8 cellular contexts compared by ENCODE assay signal in genomic region chr3:143171141-143171651, GRCh38. TPM values are rescaled to one million over a fixed set of nuclear protein-coding genes. Genes with fewer than 3 reads are reported as not detected.
DNase-seq lines count a peak whose midpoint lies in the region; ATAC-seq, FAIRE-seq and TF ChIP-seq lines count a peak whose summit lies in the region.

No MANE protein-coding gene starts in this region.

- in situ Hi-C loops in K562 (cut with MboI): no loop called here

- peaks cover 15 to 50% of the 10 kb centered on the region in 2 experiments; a peak in 4 of 5 replicates for H3K4me1 ChIP-seq in K562 (replicated peaks in 1 of 2; ENCODE audit: control insufficient read depth in 2 of 2, insufficient read depth in 2 of 2, low read length in 2 of 2)
- H3K4me1 ChIP-seq in smooth muscle cell (ENCODE audit: low read depth): no peaks in the 10 kb centered on the region

- no TSS peak for BruUV-seq in K562 (replicated peaks; lab: Mats Ljungman, UMichigan)

- no peak overlapping the region for H3K4me2 ChIP-seq in K562 (ENCODE audit: insufficient read depth, low read length)
- H3K4me2 ChIP-seq in smooth muscle cell: peak overlapping the region; percentile 79

- peaks cover 4% of the 10 kb centered on the region for H3K9me3 ChIP-seq in K562 (replicated peaks; ENCODE audit: control insufficient read depth, insufficient read depth, low read depth, low read length)
- H3K9me3 ChIP-seq in smooth muscle cell (replicated peaks; ENCODE audit: low read depth): no peaks in the 10 kb centered on the region

- H3K9ac ChIP-seq in K562 (ENCODE audit: insufficient read depth in 1 of 2, low read depth in 2 of 2, low read length in 2 of 2): no peak overlapping the region
- no peak overlapping the region for H3K9ac ChIP-seq in smooth muscle cell (ENCODE audit: low read depth)

- H3K36me3 ChIP-seq in K562 (ENCODE audit: control insufficient read depth, insufficient read depth, low read length) (no peaks in the 10 kb centered on the region; the same call in 2 of the 3 replicates), smooth muscle cell (ENCODE audit: low read depth) (no peaks in the 10 kb centered on the region)

- CTCF ChIA-PET in K562 (lab: Yijun Ruan, JAX; ENCODE audit: low intra/inter-chr PET ratio): no interaction called here

- ATAC-seq in GM19397 (IDR thresholded peaks at IDR 0.05; ENCODE audit: unreplicated experiment) (peak; percentile 67), K562 (no peak), GM21381 (IDR thresholded peaks at IDR 0.05; ENCODE audit: unreplicated experiment) (no peak)

- TF ChIP-seq POLR2A in K562 (conservative IDR thresholded peaks at IDR 0.05): no peak

- H2AFZ ChIP-seq in K562 (ENCODE audit: low read depth, low read length) (peak overlapping the region; percentile 80), smooth muscle cell (ENCODE audit: low read depth) (no peak overlapping the region)

- H3F3A ChIP-seq in smooth muscle cell (ENCODE audit: low read depth): peaks cover 25% of the 10 kb centered on the region

- 17% methylated on average over 3 of the region's 3 CpGs for WGBS in K562 (ENCODE audit: insufficient coverage, low coverage, missing lambda C conversion rate)
- WGBS in smooth muscle cell (ENCODE audit: low lambda C conversion rate): 29% methylated on average over 3 of the region's 3 CpGs

- H3K27me3 ChIP-seq in K562 (ENCODE audit: control insufficient read depth in 2 of 2, insufficient read depth in 2 of 2, low read length in 2 of 2) (no peaks in the 10 kb centered on the region), smooth muscle cell (ENCODE audit: low read depth) (no peaks in the 10 kb centered on the region)

- POLR2A ChIA-PET in K562 (lab: Yijun Ruan, JAX): no interaction called here

- no peak for TF ChIP-seq RAD21 in K562 (CRISPR knock-in tag; conservative IDR thresholded peaks at IDR 0.05 in 1 of 2, IDR thresholded peaks at IDR 0.05 in 1 of 2)

- DNase-seq in CD1c-positive myeloid dendritic cell (ENCODE audit: extremely low spot score) (peak; percentile 19), HT1080 (ENCODE audit: low read depth) (peak; percentile 78), K562 (ENCODE audit: extremely low read depth in 1 of 4, low spot score in 3 of 4) (no peak), smooth muscle cell (lab: John Stamatoyannopoulos, UW; ENCODE audit: unreplicated experiment) (no peak), HUDEP-2 (lab: John Stamatoyannopoulos, UW; ENCODE audit: unreplicated experiment in 76 of 76) (no peak), cortex of kidney (lab: John Stamatoyannopoulos, UW) (no peak)

- H4K20me1 ChIP-seq in K562 (replicated peaks; ENCODE audit: control insufficient read depth, insufficient read depth, low read length): no peaks in the 10 kb centered on the region
- H4K20me1 ChIP-seq in smooth muscle cell (ENCODE audit: low read depth): no peaks in the 10 kb centered on the region

- TF ChIP-seq CTCF in K562 (IDR thresholded peaks at IDR 0.05 in 2 of 3, conservative IDR thresholded peaks at IDR 0.05 in 1 of 3; ENCODE audit: insufficient read depth in 2 of 3, low read depth in 1 of 3, low read length in 3 of 3): no peak
- TF ChIP-seq CTCF in smooth muscle cell (IDR thresholded peaks at IDR 0.05; ENCODE audit: borderline replicate concordance, insufficient read depth, poor library complexity, severe bottlenecking): no peak

- TF ChIP-seq EP300 in K562 (IDR thresholded peaks at IDR 0.05; ENCODE audit: low read length): no peak

- no peaks in the 10 kb centered on the region for H3K79me2 ChIP-seq in K562 (ENCODE audit: control insufficient read depth, insufficient read depth, low read length)
- no peaks in the 10 kb centered on the region for H3K79me2 ChIP-seq in smooth muscle cell (ENCODE audit: low read depth)

- intact Hi-C loops in K562 (cut with micrococcal nuclease): no loop called here

- H3K4me3 ChIP-seq in K562 (no peak overlapping the region), smooth muscle cell (no peak overlapping the region)

- H3K27ac ChIP-seq in K562 (ENCODE audit: extremely low read depth, low read depth, low read length): peak overlapping the region; percentile 36; the same call in 1 of the 3 replicates
- peak overlapping the region; percentile 76 for H3K27ac ChIP-seq in smooth muscle cell (ENCODE audit: low read depth)

- H3K9me1 ChIP-seq in K562 (ENCODE audit: control insufficient read depth, insufficient read depth, low read length): no peaks in the 10 kb centered on the region

- peak; percentile 23 for FAIRE-seq in K562 (lab: Jason Lieb, UNC)

TF ChIP-seq in K562, 482 proteins besides CTCF, POLR2A, EP300 and RAD21:
- TF ChIP-seq HMBOX1 (IDR thresholded peaks at IDR 0.05) (peak; percentile 80), LCOR (CRISPR knock-in tag; IDR thresholded peaks at IDR 0.05) (no peak), RBM39 (optimal IDR thresholded peaks at IDR 0.05; ENCODE audit: low read depth, low read length) (no peak)
TF ChIP-seq in K562: peak in this region for 1.

RNA-seq across cellular contexts. Expression of gene CHST2, which starts 51.6 kb away (rescaled TPM):
- 30.9 and 36.9 TPM in 2 replicates for total RNA-seq in HT1080 (2014; rRNA removed; shearing (Covaris generic))
- 19.0 and 19.6 TPM in 2 replicates for polyA plus RNA-seq in HT1080 (2015; cell fraction: cytosol; rRNA removed)
- polyA plus RNA-seq in HT1080 (2015; cell fraction: nucleus; rRNA removed): 12.1 and 13.6 TPM in 2 replicates
- 15.4 and 34.1 TPM in 2 replicates for total RNA-seq in K562 (2011; cell fraction: chromatin; rRNA removed; ENCODE audit: low replicate concordance)
- 40.4 and 52.0 TPM in 2 replicates for total RNA-seq in K562 (2011; cell fraction: nucleolus; rRNA removed)
- total RNA-seq in K562 (2011; cell fraction: nucleoplasm; rRNA removed): 27.5 and 32.1 TPM in 2 replicates
- total RNA-seq in K562 (2014; rRNA removed) (27.3 and 28.5 TPM in 2 replicates), K562 (2014; rRNA removed; fragmentation: Illumina TruSeq; extraction: Trizol) (10.6 and 10.7 TPM in 2 replicates), K562 (2015; rRNA removed; fragmentation: Illumina TruSeq; extraction: Trizol) (13.9 and 14.7 TPM in 2 replicates), K562 (2021) (55.1 and 60.3 TPM in 2 replicates), smooth muscle cell (14.5 and 16.0 TPM in 2 replicates)
- polyA plus RNA-seq in K562 (2011; rRNA removed) (8.0 and 13.7 TPM in 2 replicates), K562 (2014; fragmentation: Illumina TruSeq; extraction: Trizol) (16.5 and 19.2 TPM in 2 replicates), K562 (2014; fragmentation: Nextera tagmentation; extraction: Ambion mirVana) (1 to 10 TPM; 3.4 to 3.7 TPM), K562 (2014; rRNA removed) (32.6 and 36.4 TPM in 2 replicates), smooth muscle cell (10.4 and 12.6 TPM in 2 replicates)
- 10.9 and 33.4 TPM in 2 replicates for polyA plus RNA-seq in K562 (2011; cell fraction: cytosol; rRNA removed)
- 19.2 and 52.4 TPM in 2 replicates for polyA plus RNA-seq in K562 (2011; cell fraction: nucleus; rRNA removed)
- polyA plus RNA-seq in K562 (2012): 25.3 and 34.2 TPM in 2 replicates
- 4.3 and 8.8 TPM in 2 replicates for polyA minus RNA-seq in K562 (2011; rRNA and poly(A)+ RNA removed)
- polyA minus RNA-seq in K562 (2011; cell fraction: cytosol; rRNA and poly(A)+ RNA removed): 17.7 and 18.6 TPM in 2 replicates
- polyA minus RNA-seq in K562 (2011; cell fraction: nucleus; rRNA and poly(A)+ RNA removed): 21.2 and 23.4 TPM in 2 replicates

Comparison
In these comparisons a context has a peak if more than half of its experiments do, and no peak if none do; other contexts are left out.
1. DNase-seq: peak in CD1c-positive myeloid dendritic cell (single experiment) and HT1080 (single experiment); none in K562 (0 of 4), smooth muscle cell (single experiment), HUDEP-2 (0 of 76) and cortex of kidney (single experiment).